In the genomic region with DNA sequence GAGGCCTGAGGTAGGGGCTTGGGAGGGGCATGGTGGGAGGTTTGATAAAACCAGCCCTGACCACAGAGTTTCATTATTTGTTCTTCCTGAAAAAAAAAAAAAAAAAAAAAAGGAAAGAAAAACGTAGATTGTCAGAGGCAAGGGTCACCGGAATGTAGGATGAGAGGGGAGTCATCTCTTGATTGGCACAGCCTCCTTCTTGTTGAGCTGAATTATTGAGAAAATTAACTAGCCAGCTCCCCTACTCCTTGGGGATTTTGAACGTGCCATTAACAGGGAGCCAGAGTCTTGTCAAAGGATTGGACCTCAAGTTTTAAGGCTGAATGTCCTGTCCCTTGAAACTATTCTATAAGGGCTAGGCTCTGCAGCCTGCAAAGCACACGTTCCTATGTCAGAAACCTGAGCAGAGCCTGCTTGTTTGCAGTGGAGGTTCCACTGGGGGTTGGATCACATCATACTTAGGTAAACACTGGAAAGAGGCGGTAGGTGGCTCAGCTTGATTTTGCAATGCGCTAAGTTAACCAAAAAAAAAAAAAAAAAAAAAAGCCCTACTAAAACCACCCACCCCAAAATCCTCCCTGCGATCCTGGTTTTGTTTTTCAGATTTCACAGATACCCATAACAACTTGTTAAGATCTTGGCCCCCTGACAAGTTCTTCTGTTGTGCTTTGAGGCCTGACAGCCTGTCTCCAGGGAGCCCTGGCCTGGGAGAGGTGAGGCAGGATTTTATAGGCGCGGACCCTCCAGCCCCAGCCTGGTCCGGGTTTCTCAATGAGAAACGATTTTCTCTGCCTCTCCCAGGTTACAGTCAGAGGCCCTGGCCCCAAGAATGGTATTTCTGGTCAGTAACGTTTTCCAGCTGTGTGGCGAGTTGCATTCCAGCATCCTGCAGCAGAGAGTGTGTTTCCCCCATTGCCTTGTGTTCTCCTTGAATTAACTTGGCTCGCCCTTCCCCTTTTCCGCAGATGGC, we compare ENCODE assay signal across 14 cellular contexts. TPM values are rescaled to one million over a fixed set of nuclear protein-coding genes. Genes with fewer than 3 reads are reported as not detected.
DNase-seq lines count a peak whose midpoint lies in the region; ATAC-seq and TF ChIP-seq lines count a peak whose summit lies in the region.
"Had no signal": no experiment of that assay in that cellular context is flagged by ENCODE, and none has a peak within 500 bp of the region (broad histone marks: within the 10 kb centered on the region; RNA-seq: fewer than 3 reads in every experiment).

No MANE protein-coding gene starts in this region.

- peaks cover 13 to 24% (median 17%) of the 10 kb centered on the region in 3 donors for H3K4me1 Mint-ChIP-seq in CD8-positive, alpha-beta memory T cell
- peaks cover 38% of the 10 kb centered on the region for H3K4me1 Mint-ChIP-seq in neural crest cell

- H3K4me3 Mint-ChIP-seq in CD8-positive, alpha-beta memory T cell, result peak overlapping the region in 5 of 7 donors; percentile 34 to 68 (median 52)
- peak overlapping the region; percentile 73 for H3K4me3 Mint-ChIP-seq in neural crest cell
- H3K4me3 Mint-ChIP-seq: activated CD8-positive, alpha-beta T cell treated with anti-CD3 and anti-CD28 coated beads for 36 hours; activated naive CD8-positive, alpha-beta T cell; dendritic cell treated with granulocyte-macrophage colony-stimulating factor and Interleukin-4, amounts not matched to agents 40 ng/mL and 50 ng/mL, for 4 days had no signal

- H3K9me3 ChIP-seq in CD8-positive, alpha-beta memory T cell (ENCODE audit: low read length), result no peaks in the 10 kb centered on the region
- H3K9me3 ChIP-seq: gastroesophageal sphincter, transverse colon had no signal

- no peak for DNase-seq in CD8-positive, alpha-beta memory T cell
- DNase-seq in HuH-7 (ENCODE audit: low spot score) (peak; percentile 93), neural crest cell (ENCODE audit: low read depth, low spot score) (no peak), inferior parietal cortex (ENCODE audit: extremely low spot score) (no peak), hepatic stellate cell (ENCODE audit: low spot score) (no peak)
- no peak for DNase-seq in activated CD4-positive, alpha-beta T cell treated with anti-CD3 and anti-CD28 coated beads, Interleukin-2, amount 50 U/mL, for 1 hour
- DNase-seq: activated CD8-positive, alpha-beta T cell treated with anti-CD3 and anti-CD28 coated beads for 36 hours; NCI-H446 treated with DMSO at 0.1 percent for 48 hours; transverse colon had no signal

- CTCF ChIA-PET in CD8-positive, alpha-beta memory T cell (lab: Charles Lee), result interaction anchor here (0.7 kb wide), 1 partner anchor 322 kb away, joined by 3 read pairs; no protein-coding TSS in a partner anchor

- H3K27ac Mint-ChIP-seq in CD8-positive, alpha-beta memory T cell, result no peak overlapping the region
- H3K27ac Mint-ChIP-seq in neural crest cell (ENCODE audit: unreplicated experiment), result no peak overlapping the region
- H3K27ac Mint-ChIP-seq: activated CD8-positive, alpha-beta T cell treated with anti-CD3 and anti-CD28 coated beads for 36 hours; activated naive CD8-positive, alpha-beta T cell; dendritic cell treated with granulocyte-macrophage colony-stimulating factor and Interleukin-4, amounts not matched to agents 40 ng/mL and 50 ng/mL, for 4 days had no signal

- H3K27ac ChIP-seq in CD8-positive, alpha-beta memory T cell (ENCODE audit: low read depth, low read length), result no peak overlapping the region
- peak overlapping the region; percentile 88 for H3K27ac ChIP-seq in VCaP
- H3K27ac ChIP-seq: gastroesophageal sphincter, transverse colon had no signal

- no peaks in the 10 kb centered on the region for H3K36me3 Mint-ChIP-seq in CD8-positive, alpha-beta memory T cell
- no peaks in the 10 kb centered on the region for H3K36me3 Mint-ChIP-seq in neural crest cell (ENCODE audit: low read depth)
- H3K36me3 Mint-ChIP-seq: activated naive CD8-positive, alpha-beta T cell had no signal

- POLR2A ChIA-PET in CD8-positive, alpha-beta memory T cell (lab: Charles Lee), result no interaction called here

- no peak for ATAC-seq in HG02973 (IDR thresholded peaks at IDR 0.05; ENCODE audit: unreplicated experiment)
- ATAC-seq: activated CD8-positive, alpha-beta T cell treated with anti-CD3 and anti-CD28 coated beads for 36 hours; gastroesophageal sphincter had no signal

- no peaks in the 10 kb centered on the region for H3K9me3 Mint-ChIP-seq in CD8-positive, alpha-beta memory T cell
- no peaks in the 10 kb centered on the region for H3K9me3 Mint-ChIP-seq in neural crest cell
- H3K9me3 Mint-ChIP-seq: activated CD8-positive, alpha-beta T cell treated with anti-CD3 and anti-CD28 coated beads for 36 hours; dendritic cell treated with granulocyte-macrophage colony-stimulating factor and Interleukin-4, amounts not matched to agents 40 ng/mL and 50 ng/mL, for 4 days had no signal

- TF ChIP-seq CTCF in VCaP (conservative IDR thresholded peaks at IDR 0.05) (no peak), neural crest cell (conservative IDR thresholded peaks at IDR 0.05) (no peak)

- H3K27me3 ChIP-seq in CD8-positive, alpha-beta memory T cell (ENCODE audit: insufficient read depth, low read length, poor library complexity, severe bottlenecking), result peaks cover 5% of the 10 kb centered on the region

- no peak overlapping the region for H3K4me3 ChIP-seq in CD8-positive, alpha-beta memory T cell (ENCODE audit: low read length)
- H3K4me3 ChIP-seq: transverse colon had no signal

- H3K27me3 Mint-ChIP-seq in CD8-positive, alpha-beta memory T cell, result peaks cover 28 to 53% of the 10 kb centered on the region in 2 donors
- peaks cover 57% of the 10 kb centered on the region for H3K27me3 Mint-ChIP-seq in neural crest cell (ENCODE audit: low read depth)

- no peaks in the 10 kb centered on the region for H3K36me3 ChIP-seq in CD8-positive, alpha-beta memory T cell (ENCODE audit: insufficient read depth, low read length)
- H3K36me3 ChIP-seq: gastroesophageal sphincter, transverse colon had no signal

- peaks cover 7% of the 10 kb centered on the region for H3K4me1 ChIP-seq in CD8-positive, alpha-beta memory T cell (ENCODE audit: insufficient read depth, low read length)

RNA-seq across cellular contexts. Expression of a gene that starts 2.5 kb away (rescaled TPM):
- total RNA-seq in CD8-positive, alpha-beta memory T cell, result not detected
- not detected for polyA plus RNA-seq in CD8-positive, alpha-beta memory T cell
- total RNA-seq in neural crest cell, result 0.14 and 0.49 TPM in 2 replicates
- total RNA-seq: activated CD8-positive, alpha-beta T cell treated with anti-CD3 and anti-CD28 coated beads for 36 hours had no signal
